Comparison of ENCODE assay signal across 20 cellular contexts in genomic region chr11:88404932-88405710, GRCh38.
DNase-seq lines count a peak whose midpoint lies in the region; ATAC-seq and TF ChIP-seq lines count a peak whose summit lies in the region.
"Had no signal": no experiment of that assay in that cellular context is flagged by ENCODE, and none has a peak within 500 bp of the region (broad histone marks: within the 10 kb centered on the region; RNA-seq: fewer than 3 reads in every experiment).

No MANE protein-coding gene starts in this region.

- CTCF ChIA-PET in MCF 10A (lab: Yijun Ruan, JAX): interaction anchor here (1.3 kb wide), 1 partner anchor 8 kb away, joined by 3 read pairs; no protein-coding TSS in a partner anchor

- no peaks in the 10 kb centered on the region for H3K27me3 Mint-ChIP-seq in MCF 10A (ENCODE audit: insufficient read depth, unreplicated experiment)
- no peaks in the 10 kb centered on the region for H3K27me3 Mint-ChIP-seq in activated T-cell treated with anti-CD3 and anti-CD28 coated beads, Interleukin-2, amount 50 U/mL, for 24 hours
- H3K27me3 Mint-ChIP-seq: progenitor cell of endocrine pancreas had no signal

- H3K4me1 Mint-ChIP-seq in MCF 10A (ENCODE audit: insufficient read depth, unreplicated experiment): peaks cover 34% of the 10 kb centered on the region
- peaks cover 30% of the 10 kb centered on the region for H3K4me1 Mint-ChIP-seq in activated T-cell treated with anti-CD3 and anti-CD28 coated beads, Interleukin-2, amount 50 U/mL, for 24 hours (ENCODE audit: low read depth)

- H3K27ac Mint-ChIP-seq in MCF 10A (ENCODE audit: low read depth, unreplicated experiment): no peak overlapping the region
- H3K27ac Mint-ChIP-seq in activated T-cell treated with anti-CD3 and anti-CD28 coated beads, Interleukin-2, amount 50 U/mL, for 24 hours: no peak overlapping the region
- H3K27ac Mint-ChIP-seq: CD8-positive, alpha-beta T cell; endodermal cell; progenitor cell of endocrine pancreas; stimulated activated effector memory CD8-positive, alpha-beta T cell treated with anti-CD3 and anti-CD28 coated beads, Interleukin-12 subunit alpha, Interleukin-12 subunit beta, amount 100 ng/mL, for 72 hours; WTC11 had no signal

- POLR2A ChIA-PET in MCF 10A (lab: Yijun Ruan, JAX): interaction anchor here (0.6 to 9.3 kb wide), 10 partner anchors 10 to 133 kb away, joined by 3 to 97 read pairs (median 4); partner anchors contain the start of gene CTSC

- H3K9me3 ChIP-seq in upper lobe of right lung: no peaks in the 10 kb centered on the region
- H3K9me3 ChIP-seq in Peyer's patch: no peaks in the 10 kb centered on the region
- H3K9me3 ChIP-seq in SJCRH30 (replicated peaks): no peaks in the 10 kb centered on the region
- H3K9me3 ChIP-seq: body of pancreas had no signal

- DNase-seq in M059J (ENCODE audit: low read depth) (peak; percentile 41), MCF 10A (ENCODE audit: unreplicated experiment) (peak; percentile 63), foreskin keratinocyte (peak; percentile 82 to 86), upper lobe of right lung (no peak), Peyer's patch (no peak), SJCRH30 (no peak)
- DNase-seq in activated T-cell treated with anti-CD3 and anti-CD28 coated beads, Interleukin-2, amount 50 U/mL, for 24 hours: no peak
- DNase-seq: activated CD4-positive, alpha-beta T cell treated with anti-CD3 and anti-CD28 coated beads, Interleukin-2, amount 50 U/mL, for 4 hours; activated CD8-positive, alpha-beta memory T cell treated with anti-CD3 and anti-CD28 coated beads, Interleukin-2, amount 50 U/mL, for 48 hours; body of pancreas; CD8-positive, alpha-beta T cell; endodermal cell; NCI-H510A; NK-92 treated with Interleukin-12 subunit alpha and Interleukin-12 subunit beta, amount 100 ng/mL, for 24 hours; stimulated activated CD4-positive, alpha-beta T cell treated with anti-CD3 and anti-CD28 coated beads, Interleukin-2, amount 100 ng/mL, for 24 hours; T-helper 9 cell had no signal

- no peak overlapping the region for H3K4me3 Mint-ChIP-seq in MCF 10A (ENCODE audit: unreplicated experiment)
- no peak overlapping the region for H3K4me3 Mint-ChIP-seq in activated T-cell treated with anti-CD3 and anti-CD28 coated beads, Interleukin-2, amount 50 U/mL, for 24 hours
- H3K4me3 Mint-ChIP-seq: CD8-positive, alpha-beta T cell; endodermal cell; stimulated activated effector memory CD8-positive, alpha-beta T cell treated with anti-CD3 and anti-CD28 coated beads, Interleukin-12 subunit alpha, Interleukin-12 subunit beta, amount 100 ng/mL, for 72 hours; WTC11 had no signal

- TF ChIP-seq CTCF in MCF 10A (IDR thresholded peaks at IDR 0.05; ENCODE audit: unreplicated experiment): no peak
- TF ChIP-seq CTCF in foreskin keratinocyte (conservative IDR thresholded peaks at IDR 0.05): no peak
- TF ChIP-seq CTCF in upper lobe of right lung (IDR thresholded peaks at IDR 0.05): no peak
- TF ChIP-seq CTCF in Peyer's patch (IDR thresholded peaks at IDR 0.05): no peak

- H3K27ac ChIP-seq in foreskin keratinocyte (peak overlapping the region; percentile 98), upper lobe of right lung (no peak overlapping the region), Peyer's patch (peak overlapping the region in 1 of 4 donors; percentile 9), SJCRH30 (no peak overlapping the region)
- H3K27ac ChIP-seq: body of pancreas, hepatocyte had no signal

- H3K9me3 Mint-ChIP-seq in MCF 10A (ENCODE audit: unreplicated experiment): no peaks in the 10 kb centered on the region
- no peaks in the 10 kb centered on the region for H3K9me3 Mint-ChIP-seq in activated T-cell treated with anti-CD3 and anti-CD28 coated beads, Interleukin-2, amount 50 U/mL, for 24 hours
- H3K9me3 Mint-ChIP-seq: CD8-positive, alpha-beta T cell; endodermal cell; stimulated activated effector memory CD8-positive, alpha-beta T cell treated with anti-CD3 and anti-CD28 coated beads, Interleukin-12 subunit alpha, Interleukin-12 subunit beta, amount 100 ng/mL, for 72 hours had no signal

- H3K36me3 ChIP-seq in upper lobe of right lung (no peaks in the 10 kb centered on the region), Peyer's patch (no peaks in the 10 kb centered on the region), SJCRH30 (no peaks in the 10 kb centered on the region)

- H3K36me3 Mint-ChIP-seq in MCF 10A (ENCODE audit: insufficient read depth, unreplicated experiment): no peaks in the 10 kb centered on the region
- no peaks in the 10 kb centered on the region for H3K36me3 Mint-ChIP-seq in activated T-cell treated with anti-CD3 and anti-CD28 coated beads, Interleukin-2, amount 50 U/mL, for 24 hours (ENCODE audit: low read depth)
- H3K36me3 Mint-ChIP-seq: CD8-positive, alpha-beta T cell; stimulated activated effector memory CD8-positive, alpha-beta T cell treated with anti-CD3 and anti-CD28 coated beads, Interleukin-12 subunit alpha, Interleukin-12 subunit beta, amount 100 ng/mL, for 72 hours; WTC11 had no signal

- ATAC-seq in foreskin keratinocyte: peak; percentile 78
- ATAC-seq in upper lobe of right lung: peak; percentile 46
- ATAC-seq: body of pancreas; CD8-positive, alpha-beta T cell; stimulated activated effector memory CD8-positive, alpha-beta T cell treated with anti-CD3 and anti-CD28 coated beads, Interleukin-12 subunit alpha, Interleukin-12 subunit beta, amount 100 ng/mL, for 72 hours; WTC11 had no signal

- no peak for TF ChIP-seq POLR2A in Peyer's patch (IDR thresholded peaks at IDR 0.05)

- H3K4me3 ChIP-seq in upper lobe of right lung: no peak overlapping the region
- H3K4me3 ChIP-seq in Peyer's patch: no peak overlapping the region
- no peak overlapping the region for H3K4me3 ChIP-seq in SJCRH30
- H3K4me3 ChIP-seq: body of pancreas, hepatocyte had no signal

- BruUV-seq in MCF 10A (replicated peaks; lab: Mats Ljungman, UMichigan): no TSS peak

- no peaks in the 10 kb centered on the region for H3K27me3 ChIP-seq in foreskin keratinocyte
- no peaks in the 10 kb centered on the region for H3K27me3 ChIP-seq in upper lobe of right lung
- H3K27me3 ChIP-seq in Peyer's patch: no peaks in the 10 kb centered on the region
- no peaks in the 10 kb centered on the region for H3K27me3 ChIP-seq in SJCRH30
- H3K27me3 ChIP-seq: body of pancreas, hepatocyte had no signal

- intact Hi-C loops in MCF 10A (cut with micrococcal nuclease): no loop called here
- intact Hi-C loops in upper lobe of right lung (cut with DNase I): no loop called here

- H3K4me1 ChIP-seq in foreskin keratinocyte (peaks cover 21% of the 10 kb centered on the region), upper lobe of right lung (peaks cover 20% of the 10 kb centered on the region), Peyer's patch (peaks cover 0 to 7% (median 0%) of the 10 kb centered on the region in 4 donors), SJCRH30 (no peaks in the 10 kb centered on the region)
- H3K4me1 ChIP-seq: body of pancreas had no signal

Comparison
In these comparisons a context has a peak if more than half of its experiments do, and no peak if none do; other contexts are left out.
1. DNase-seq: peak in M059J (single experiment), MCF 10A (single experiment) and foreskin keratinocyte (2 of 2); none in upper lobe of right lung (single experiment), Peyer's patch (0 of 3), activated T-cell treated with anti-CD3 and anti-CD28 coated beads, Interleukin-2, amount 50 U/mL, for 24 hours (single experiment) and SJCRH30 (0 of 2).